ENCODE assay signal across 15 cellular contexts in the genomic region with DNA sequence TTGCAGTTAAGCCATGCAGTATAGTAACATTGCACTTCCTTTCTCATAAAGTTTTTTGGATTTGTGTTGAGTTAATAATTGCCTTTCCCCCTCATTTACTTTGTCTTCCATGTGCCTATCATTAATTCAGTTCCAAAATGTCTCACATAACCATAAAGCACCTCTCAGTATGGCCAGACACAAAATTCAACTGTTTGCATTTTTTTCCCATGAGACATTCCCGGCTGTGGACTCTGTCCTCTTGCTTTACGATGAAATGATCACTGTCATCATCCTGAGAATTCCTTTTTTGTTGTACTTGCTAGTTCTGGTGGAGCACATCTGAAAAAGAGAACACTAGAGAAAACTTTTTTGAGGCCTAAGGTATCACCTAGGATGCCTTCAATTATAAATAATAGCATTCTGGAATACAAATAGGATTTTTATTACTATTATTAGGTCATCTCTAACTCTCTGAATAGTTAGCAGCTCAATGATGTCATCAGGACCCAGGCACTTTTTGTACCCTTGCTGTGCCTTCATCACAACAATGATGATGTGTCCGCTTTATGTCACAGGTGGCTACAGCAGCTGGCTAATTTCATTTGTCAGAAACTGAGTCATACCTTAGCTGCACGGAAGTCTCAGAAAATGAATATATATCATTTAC. TPM values are rescaled to one million over a fixed set of nuclear protein-coding genes. Genes with fewer than 3 reads are reported as not detected.
"Had no signal": no experiment of that assay in that cellular context is flagged by ENCODE, and none has a peak within 500 bp of the region (broad histone marks: within the 10 kb centered on the region; RNA-seq: fewer than 3 reads in every experiment).

No MANE protein-coding gene starts in this region.

- H3K27me3 ChIP-seq: colonic mucosa, gastrocnemius medialis had no signal

- H3K4me1 ChIP-seq: colonic mucosa had no signal

- H3K36me3 ChIP-seq: colonic mucosa, gastrocnemius medialis, lower lobe of right lung, WERI-Rb-1 had no signal

- H3K27ac ChIP-seq: colonic mucosa, gastrocnemius medialis, lower lobe of right lung, skin epidermis, WERI-Rb-1 had no signal

- H3K4me1 Mint-ChIP-seq: activated T-helper 17 cell treated with anti-CD3 and anti-CD28 coated beads, Interleukin-2, amount 50 U/mL, for 72 hours; naive B cell had no signal

- H3K9me3 ChIP-seq: colonic mucosa, gastrocnemius medialis had no signal

- H3K4me3 Mint-ChIP-seq: activated CD8-positive, alpha-beta T cell treated with anti-CD3 and anti-CD28 coated beads, Interleukin-2, amount 10 ng/mL, durations not matched to agents 7 days and 5 days; activated naive CD4-positive, alpha-beta T cell treated with anti-CD3 and anti-CD28 coated beads for 36 hours; activated T-helper 17 cell treated with anti-CD3 and anti-CD28 coated beads, Interleukin-2, amount 50 U/mL, for 72 hours; naive B cell had no signal

- DNase-seq: activated CD4-positive, alpha-beta T cell treated with anti-CD3 and anti-CD28 coated beads for 4 hours; activated CD8-positive, alpha-beta T cell treated with anti-CD3 and anti-CD28 coated beads, Interleukin-2, amount 10 ng/mL, durations not matched to agents 7 days and 5 days; activated naive CD4-positive, alpha-beta T cell treated with anti-CD3 and anti-CD28 coated beads for 36 hours; colonic mucosa; effector CD8-positive, alpha-beta T cell; gastrocnemius medialis; kidney glomerular epithelial cell; lower lobe of right lung; midbrain; naive B cell; posterior cingulate gyrus; T1000; WERI-Rb-1 had no signal

- H3K4me3 ChIP-seq: colonic mucosa, gastrocnemius medialis, lower lobe of right lung, skin epidermis had no signal

- H3K27ac Mint-ChIP-seq: activated CD8-positive, alpha-beta T cell treated with anti-CD3 and anti-CD28 coated beads, Interleukin-2, amount 10 ng/mL, durations not matched to agents 7 days and 5 days; activated naive CD4-positive, alpha-beta T cell treated with anti-CD3 and anti-CD28 coated beads for 36 hours; activated T-helper 17 cell treated with anti-CD3 and anti-CD28 coated beads, Interleukin-2, amount 50 U/mL, for 72 hours; naive B cell had no signal

- ATAC-seq: activated CD8-positive, alpha-beta T cell treated with anti-CD3 and anti-CD28 coated beads, Interleukin-2, amount 10 ng/mL, durations not matched to agents 7 days and 5 days; activated T-helper 17 cell treated with anti-CD3 and anti-CD28 coated beads, Interleukin-2, amount 50 U/mL, for 72 hours; gastrocnemius medialis; lower lobe of right lung had no signal

RNA-seq across cellular contexts. Expression of gene ATP8B1, which starts 8.5 kb away (rescaled TPM):
- total RNA-seq: activated naive CD4-positive, alpha-beta T cell treated with anti-CD3 and anti-CD28 coated beads for 36 hours; activated T-helper 17 cell treated with anti-CD3 and anti-CD28 coated beads, Interleukin-2, amount 50 U/mL, for 72 hours had no signal
